Comparison of ENCODE assay signal across 17 cellular contexts in genomic region chr14:44791730-44792129, GRCh38.
DNase-seq lines count a peak whose midpoint lies in the region; ATAC-seq, FAIRE-seq and TF ChIP-seq lines count a peak whose summit lies in the region.
"Had no signal": no experiment of that assay in that cellular context is flagged by ENCODE, and none has a peak within 500 bp of the region (broad histone marks: within the 10 kb centered on the region; RNA-seq: fewer than 3 reads in every experiment).

No MANE protein-coding gene starts in this region.

- no peaks in the 10 kb centered on the region for H3K4me1 ChIP-seq in SK-N-SH (ENCODE audit: control insufficient read depth in 1 of 2, insufficient read depth in 2 of 2, low read depth in 1 of 2, low read length in 1 of 2)
- H3K4me1 ChIP-seq: BLaER1 treated with 17β-estradiol and CSF1 and Interleukin-3, amounts not matched to agents 10 nM and 100 nM; HAP-1 had no signal

- H3K4me3 ChIP-seq in SK-N-SH (ENCODE audit: low read depth in 2 of 2, low read length in 1 of 2) = no peak overlapping the region
- H3K4me3 ChIP-seq: BLaER1 treated with 17β-estradiol and CSF1 and Interleukin-3, amounts not matched to agents 10 nM and 100 nM; GM23248; HAP-1 had no signal

- no peak overlapping the region for H3K27ac ChIP-seq in SK-N-SH (ENCODE audit: low read depth in 2 of 2, low read length in 1 of 2)
- H3K27ac ChIP-seq: BLaER1 treated with 17β-estradiol and CSF1 and Interleukin-3, amounts not matched to agents 10 nM and 100 nM; GM23248 had no signal

- DNase-seq in RKO (ENCODE audit: low spot score) = peak; percentile 24
- no peak for DNase-seq in WTC11 (ENCODE audit: low spot score)
- DNase-seq in SK-N-SH = no peak
- DNase-seq in hippocampal formation (lab: John Stamatoyannopoulos, UW) = no peak
- no peak for DNase-seq in SK-N-DZ (ENCODE audit: low spot score)
- DNase-seq: 8988T; Calu3; CD8-positive, alpha-beta T cell; DMS79 treated with DMSO at 0.1 percent for 48 hours; GM23248 had no signal

- TF ChIP-seq RAD21 in SK-N-SH (IDR thresholded peaks at IDR 0.05; ENCODE audit: low read length) = no peak

- no peaks in the 10 kb centered on the region for H4K20me1 ChIP-seq in SK-N-SH (ENCODE audit: insufficient read depth)
- H4K20me1 ChIP-seq: BLaER1 treated with 17β-estradiol and CSF1 and Interleukin-3, amounts not matched to agents 10 nM and 100 nM had no signal

- H3K27me3 ChIP-seq in SK-N-SH (ENCODE audit: insufficient read depth) = no peaks in the 10 kb centered on the region
- H3K27me3 ChIP-seq: BLaER1 treated with 17β-estradiol and CSF1 and Interleukin-3, amounts not matched to agents 10 nM and 100 nM had no signal

- no peaks in the 10 kb centered on the region for H3K79me2 ChIP-seq in SK-N-SH (ENCODE audit: insufficient read depth)

- H3K9me3 Mint-ChIP-seq in WTC11 = no peaks in the 10 kb centered on the region

- no peak for TF ChIP-seq CTCF in WTC11 (IDR thresholded peaks at IDR 0.05)
- no peak for TF ChIP-seq CTCF in SK-N-SH (IDR thresholded peaks at IDR 0.05)

- H2AFZ ChIP-seq in SK-N-SH (ENCODE audit: low read depth) = no peak overlapping the region
- H2AFZ ChIP-seq: GM23248 had no signal

- H3K4me3 Mint-ChIP-seq in WTC11 = no peak overlapping the region
- H3K4me3 Mint-ChIP-seq: B cell; CD8-positive, alpha-beta T cell had no signal

- POLR2A ChIA-PET in WTC11 (lab: Charles Lee) (no interaction called here), SK-N-SH (lab: Yijun Ruan, JAX) (no interaction called here)

- no peaks in the 10 kb centered on the region for H3K9me3 ChIP-seq in SK-N-SH
- H3K9me3 ChIP-seq: BLaER1 treated with 17β-estradiol and CSF1 and Interleukin-3, amounts not matched to agents 10 nM and 100 nM; HAP-1 had no signal

- FAIRE-seq in G401.6 (lab: Jason Lieb, UNC) (peak; percentile 88), endometrium (lab: Jason Lieb, UNC) (peak; percentile 86)
- FAIRE-seq: GM12891, HepG2 had no signal

- H3K36me3 ChIP-seq in SK-N-SH (replicated peaks in 1 of 2; ENCODE audit: control insufficient read depth in 1 of 2, insufficient read depth in 2 of 2, low read length in 1 of 2) = no peaks in the 10 kb centered on the region
- H3K36me3 ChIP-seq: BLaER1 treated with 17β-estradiol and CSF1 and Interleukin-3, amounts not matched to agents 10 nM and 100 nM; HAP-1 had no signal

- CTCF ChIA-PET in WTC11 (lab: Charles Lee) = interaction anchor here (0.6 to 2.1 kb wide), 2 partner anchors 11 to 171 kb away, joined by 3 to 4 read pairs; no protein-coding TSS in a partner anchor
- CTCF ChIA-PET in SK-N-SH (lab: Yijun Ruan, JAX) = no interaction called here

- no peak overlapping the region for H3K9ac ChIP-seq in SK-N-SH
- H3K9ac ChIP-seq: BLaER1 treated with 17β-estradiol and CSF1 and Interleukin-3, amounts not matched to agents 10 nM and 100 nM; GM23248 had no signal

- 20% methylated on average over 3 of the region's 3 CpGs for WGBS in SK-N-SH (ENCODE audit: low lambda C conversion rate)

- no peak for ATAC-seq in WTC11
- ATAC-seq: CD8-positive, alpha-beta T cell; HepG2 had no signal

- no peak overlapping the region for H3K27ac Mint-ChIP-seq in WTC11
- H3K27ac Mint-ChIP-seq: B cell; CD8-positive, alpha-beta T cell had no signal

- no peak for TF ChIP-seq EP300 in SK-N-SH (IDR thresholded peaks at IDR 0.05; ENCODE audit: borderline replicate concordance in 1 of 2, low read depth in 1 of 2, low read length in 1 of 2)

- peaks cover 3% of the 10 kb centered on the region; the same call in 1 of the 2 replicates for H3K4me1 Mint-ChIP-seq in WTC11
- H3K4me1 Mint-ChIP-seq: B cell had no signal

- no peaks in the 10 kb centered on the region for H3F3A ChIP-seq in SK-N-SH (replicated peaks; ENCODE audit: insufficient read depth)

- no peaks in the 10 kb centered on the region for H3K27me3 Mint-ChIP-seq in WTC11 (ENCODE audit: low read depth)
- H3K27me3 Mint-ChIP-seq: B cell had no signal

- H3K36me3 Mint-ChIP-seq in WTC11 = no peaks in the 10 kb centered on the region
- H3K36me3 Mint-ChIP-seq: CD8-positive, alpha-beta T cell had no signal

- no peak overlapping the region for H3K4me2 ChIP-seq in SK-N-SH
- H3K4me2 ChIP-seq: BLaER1 treated with 17β-estradiol and CSF1 and Interleukin-3, amounts not matched to agents 10 nM and 100 nM had no signal

- no peaks in the 10 kb centered on the region for H3K9me2 ChIP-seq in SK-N-SH

TF ChIP-seq in WTC11, 78 proteins besides CTCF, POLR2A, EP300 and RAD21 (continues in another document):
- no peak for TF ChIP-seq CDX4 (CRISPR knock-in tag; IDR thresholded peaks at IDR 0.05; ENCODE audit: borderline replicate concordance)
- no peak for TF ChIP-seq SOX15 (CRISPR knock-in tag; IDR thresholded peaks at IDR 0.05)
- no peak for TF ChIP-seq HMGXB4 (CRISPR knock-in tag; IDR thresholded peaks at IDR 0.05)
- TF ChIP-seq NR2C2 (CRISPR knock-in tag; IDR thresholded peaks at IDR 0.05) = no peak
- TF ChIP-seq USF2 (CRISPR knock-in tag; IDR thresholded peaks at IDR 0.05) = no peak
- TF ChIP-seq GRHL2 (CRISPR knock-in tag; IDR thresholded peaks at IDR 0.05; ENCODE audit: insufficient replicate concordance, severe bottlenecking) = no peak
- TF ChIP-seq TEAD1 (CRISPR knock-in tag; IDR thresholded peaks at IDR 0.05) = no peak
- TF ChIP-seq NFATC4 (CRISPR knock-in tag; IDR thresholded peaks at IDR 0.05) = no peak
- no peak for TF ChIP-seq TP53 (CRISPR knock-in tag; IDR thresholded peaks at IDR 0.05)

TF ChIP-seq in SK-N-SH, 30 proteins besides CTCF, POLR2A, EP300 and RAD21:
- TF ChIP-seq REST (IDR thresholded peaks at IDR 0.05; ENCODE audit: low read depth, low read length) (no peak), TEAD4 (IDR thresholded peaks at IDR 0.05; ENCODE audit: borderline replicate concordance, insufficient read depth) (no peak), NRF1 (IDR thresholded peaks at IDR 0.05; ENCODE audit: low read depth, low read length) (no peak), MAX (IDR thresholded peaks at IDR 0.05; ENCODE audit: low read depth) (no peak), IRF3 (IDR thresholded peaks at IDR 0.05; ENCODE audit: low read depth, low read length) (no peak), RXRA (IDR thresholded peaks at IDR 0.05; ENCODE audit: borderline replicate concordance, low read depth) (no peak), YY1 (IDR thresholded peaks at IDR 0.05; ENCODE audit: low read depth) (no peak), NFIC (IDR thresholded peaks at IDR 0.05; ENCODE audit: borderline replicate concordance) (no peak)
